ENCODE assay signal across 13 cellular contexts in the genomic region with DNA sequence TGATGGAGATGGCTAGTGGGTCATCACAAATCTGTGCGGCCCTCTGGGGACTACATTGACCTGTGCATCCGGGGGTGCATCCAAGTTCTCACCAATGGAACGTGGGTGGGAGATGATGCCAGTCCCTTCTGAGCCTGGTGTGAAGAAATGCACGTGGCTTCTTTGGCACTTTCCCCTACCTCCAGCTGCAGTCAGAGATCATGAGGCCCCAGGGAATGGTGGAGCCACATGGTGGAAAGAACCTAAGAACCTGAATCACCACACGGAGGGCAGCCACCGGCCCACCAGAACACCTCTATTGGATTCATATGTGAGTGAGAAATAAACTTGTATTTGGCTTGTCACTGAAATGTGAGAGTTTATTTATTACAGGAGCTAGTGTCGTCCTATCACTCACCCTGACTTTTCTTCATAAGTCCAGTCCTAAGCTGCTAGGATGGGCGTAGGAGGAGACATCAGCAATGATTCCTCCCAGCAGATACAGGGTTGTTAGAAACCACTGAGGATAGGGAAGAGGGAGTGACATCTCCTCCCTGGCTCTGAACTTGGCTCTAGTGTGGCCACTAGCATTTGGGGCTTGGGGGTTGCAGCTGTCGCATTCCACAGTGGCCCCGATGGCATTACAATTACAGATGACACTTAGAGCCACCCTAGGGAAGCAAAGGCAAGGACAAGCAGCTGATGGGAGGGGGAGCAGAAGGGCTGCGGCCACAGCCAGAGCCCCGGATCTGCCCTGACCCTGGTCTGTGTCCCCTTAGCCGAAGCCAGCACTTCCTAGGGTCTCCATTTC. TPM values are rescaled to one million over a fixed set of nuclear protein-coding genes. Genes with fewer than 3 reads are reported as not detected.
"Had no signal": no experiment of that assay in that cellular context is flagged by ENCODE, and none has a peak within 500 bp of the region (broad histone marks: within the 10 kb centered on the region; RNA-seq: fewer than 3 reads in every experiment).

No MANE protein-coding gene starts in this region.

- H3K4me3 Mint-ChIP-seq: activated CD8-positive, alpha-beta T cell treated with anti-CD3 and anti-CD28 coated beads, Interleukin-2, amount 10 ng/mL, durations not matched to agents 7 days and 5 days; activated naive CD8-positive, alpha-beta T cell treated with anti-CD3 and anti-CD28 coated beads, Interleukin-2, amount 50 U/mL, for 24 hours; activated T-helper 1 cell treated with anti-CD3 and anti-CD28 coated beads, Interleukin-12 subunit alpha, Interleukin-12 subunit beta, Interleukin-2, Interleukin-4 antibody, amounts not matched to agents 30 ng/mL and 10 ng/mL and 1 ng/mL, durations not matched to agents 14 hours and 24 hours and 36 hours; stimulated activated naive B cell treated with anti-CD40 and anti-IgM and Interleukin-4, amounts not matched to agents 10 μg/mL and 1 μg/mL and 100 μg/mL, for 72 hours had no signal

- DNase-seq: activated CD4-positive, alpha-beta T cell treated with anti-CD3 and anti-CD28 coated beads for 1 hour; activated CD8-positive, alpha-beta T cell treated with anti-CD3 and anti-CD28 coated beads, Interleukin-2, amount 10 ng/mL, durations not matched to agents 7 days and 5 days; activated naive CD4-positive, alpha-beta T cell; activated naive CD8-positive, alpha-beta T cell treated with anti-CD3 and anti-CD28 coated beads, Interleukin-2, amount 50 U/mL, for 24 hours; foreskin fibroblast; left colon; mucosa of descending colon; stimulated activated naive B cell treated with anti-CD40 and anti-IgM and Interleukin-4, amounts not matched to agents 10 μg/mL and 1 μg/mL and 100 μg/mL, for 72 hours had no signal

- H3K27ac Mint-ChIP-seq: activated CD8-positive, alpha-beta T cell treated with anti-CD3 and anti-CD28 coated beads, Interleukin-2, amount 10 ng/mL, durations not matched to agents 7 days and 5 days; activated naive CD8-positive, alpha-beta T cell treated with anti-CD3 and anti-CD28 coated beads, Interleukin-2, amount 50 U/mL, for 24 hours; activated T-helper 1 cell treated with anti-CD3 and anti-CD28 coated beads, Interleukin-12 subunit alpha, Interleukin-12 subunit beta, Interleukin-2, Interleukin-4 antibody, amounts not matched to agents 30 ng/mL and 10 ng/mL and 1 ng/mL, durations not matched to agents 14 hours and 24 hours and 36 hours; neural progenitor cell had no signal

- H3K36me3 Mint-ChIP-seq: neural progenitor cell; stimulated activated naive B cell treated with anti-CD40 and anti-IgM and Interleukin-4, amounts not matched to agents 10 μg/mL and 1 μg/mL and 100 μg/mL, for 72 hours had no signal

- H3K9me3 Mint-ChIP-seq: activated naive CD8-positive, alpha-beta T cell treated with anti-CD3 and anti-CD28 coated beads, Interleukin-2, amount 50 U/mL, for 24 hours; activated T-helper 1 cell treated with anti-CD3 and anti-CD28 coated beads, Interleukin-12 subunit alpha, Interleukin-12 subunit beta, Interleukin-2, Interleukin-4 antibody, amounts not matched to agents 30 ng/mL and 10 ng/mL and 1 ng/mL, durations not matched to agents 14 hours and 24 hours and 36 hours; neural progenitor cell; stimulated activated naive B cell treated with anti-CD40 and anti-IgM and Interleukin-4, amounts not matched to agents 10 μg/mL and 1 μg/mL and 100 μg/mL, for 72 hours had no signal

- H3K4me3 ChIP-seq: ascending aorta, esophagus muscularis mucosa, mucosa of descending colon, neural progenitor cell had no signal

- H3K27me3 Mint-ChIP-seq: activated naive CD8-positive, alpha-beta T cell treated with anti-CD3 and anti-CD28 coated beads, Interleukin-2, amount 50 U/mL, for 24 hours; stimulated activated naive B cell treated with anti-CD40 and anti-IgM and Interleukin-4, amounts not matched to agents 10 μg/mL and 1 μg/mL and 100 μg/mL, for 72 hours had no signal

RNA-seq across cellular contexts. Expression of gene RAB44, which starts 28.8 kb away (rescaled TPM):
- total RNA-seq: activated CD8-positive, alpha-beta T cell treated with anti-CD3 and anti-CD28 coated beads, Interleukin-2, amount 10 ng/mL, durations not matched to agents 7 days and 5 days; lung microvascular endothelial cell had no signal
